In the genomic region with DNA sequence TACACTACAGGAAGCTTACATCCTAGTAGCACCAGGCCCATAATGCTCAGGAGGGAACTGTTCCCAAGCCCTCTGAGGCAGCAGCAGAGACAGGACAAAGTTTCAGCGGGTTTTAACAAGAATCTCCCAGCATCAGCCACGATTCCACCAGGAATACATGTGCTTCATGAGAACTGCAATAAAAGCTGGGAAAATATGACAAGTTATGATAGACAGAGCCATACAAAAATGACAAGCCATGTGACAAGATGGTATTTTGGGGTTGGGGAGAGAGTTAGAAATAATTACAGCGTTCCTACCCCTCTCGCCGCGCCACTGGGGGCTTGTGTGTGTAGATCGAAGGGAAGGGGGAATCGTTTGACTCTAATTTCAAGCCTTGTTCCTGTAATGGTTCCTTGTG, we compare ENCODE assay signal across 28 cellular contexts.
"Had no signal": no experiment of that assay in that cellular context is flagged by ENCODE, and none has a peak within 500 bp of the region (broad histone marks: within the 10 kb centered on the region; RNA-seq: fewer than 3 reads in every experiment).

No MANE protein-coding gene starts in this region.

- H3K36me3 ChIP-seq: stomach, suprapubic skin, thoracic aorta, thyroid gland, tibial artery, tibial nerve, transverse colon, upper lobe of left lung, upper lobe of right lung, uterus, vagina had no signal

- H3K4me1 ChIP-seq: stomach, suprapubic skin, testis, thyroid gland, tibial artery, tibial nerve, transverse colon, upper lobe of left lung, upper lobe of right lung, uterus, vagina had no signal

- H3K4me3 Mint-ChIP-seq: stimulated activated effector memory CD8-positive, alpha-beta T cell treated with anti-CD3 and anti-CD28 coated beads, Interleukin-12 subunit alpha, Interleukin-12 subunit beta, amount 100 ng/mL, for 72 hours; stimulated activated memory B cell treated with anti-CD40 and anti-IgM and Interleukin-4, amounts not matched to agents 10 μg/mL and 1 μg/mL and 100 μg/mL, for 72 hours; stimulated activated naive B cell treated with anti-CD40 and anti-IgM and Interleukin-4, amounts not matched to agents 10 μg/mL and 1 μg/mL and 100 μg/mL, for 72 hours; stimulated activated naive CD8-positive, alpha-beta T cell treated with anti-CD3 and anti-CD28 coated beads, Interleukin-15, amount 100 ng/mL, for 72 hours; stimulated activated naive CD8-positive, alpha-beta T cell treated with anti-CD3 and anti-CD28 coated beads, Interleukin-15, Interleukin-2, amounts not matched to agents 100 ng/mL and 50 ng/mL, for 24 hours; type B pancreatic cell had no signal

- H3K4me1 Mint-ChIP-seq: stimulated activated effector memory CD8-positive, alpha-beta T cell treated with anti-CD3 and anti-CD28 coated beads, Interleukin-12 subunit alpha, Interleukin-12 subunit beta, amount 100 ng/mL, for 72 hours; stimulated activated memory B cell treated with anti-CD40 and anti-IgM and Interleukin-4, amounts not matched to agents 10 μg/mL and 1 μg/mL and 100 μg/mL, for 72 hours; stimulated activated naive B cell treated with anti-CD40 and anti-IgM and Interleukin-4, amounts not matched to agents 10 μg/mL and 1 μg/mL and 100 μg/mL, for 72 hours; stimulated activated naive CD8-positive, alpha-beta T cell treated with anti-CD3 and anti-CD28 coated beads, Interleukin-15, amount 100 ng/mL, for 72 hours had no signal

- H3K27ac ChIP-seq: stomach, suprapubic skin, testis, thoracic aorta, thyroid gland, tibial artery, tibial nerve, transverse colon, upper lobe of left lung, upper lobe of right lung, uterus, vagina had no signal

- ATAC-seq: stimulated activated effector memory CD8-positive, alpha-beta T cell treated with anti-CD3 and anti-CD28 coated beads, Interleukin-12 subunit alpha, Interleukin-12 subunit beta, amount 100 ng/mL, for 72 hours; stimulated activated memory B cell treated with anti-CD40 and anti-IgM and Interleukin-4, amounts not matched to agents 10 μg/mL and 1 μg/mL and 100 μg/mL, for 72 hours; stimulated activated naive B cell treated with anti-CD40 and anti-IgM and Interleukin-4, amounts not matched to agents 10 μg/mL and 1 μg/mL and 100 μg/mL, for 72 hours; stimulated activated naive CD8-positive, alpha-beta T cell treated with anti-CD3 and anti-CD28 coated beads, Interleukin-15, amount 100 ng/mL, for 72 hours; stimulated activated naive CD8-positive, alpha-beta T cell treated with anti-CD3 and anti-CD28 coated beads, Interleukin-15, Interleukin-2, amounts not matched to agents 100 U/mL and 50 U/mL, for 24 hours; upper lobe of right lung had no signal

- H3K36me3 Mint-ChIP-seq: stimulated activated effector memory CD8-positive, alpha-beta T cell treated with anti-CD3 and anti-CD28 coated beads, Interleukin-12 subunit alpha, Interleukin-12 subunit beta, amount 100 ng/mL, for 72 hours; stimulated activated memory B cell treated with anti-CD40 and anti-IgM and Interleukin-4, amounts not matched to agents 10 μg/mL and 1 μg/mL and 100 μg/mL, for 72 hours; type B pancreatic cell had no signal

- DNase-seq: stimulated activated CD4-positive, alpha-beta T cell treated with anti-CD3 and anti-CD28 coated beads, Interleukin-2, amount 100 ng/mL, for 48 hours; stimulated activated CD4-positive, alpha-beta T cell treated with anti-CD3 and anti-CD28 coated beads, Interleukin-4, amount 100 ng/mL, for 1 hour; stimulated activated CD4-positive, alpha-beta T cell treated with anti-CD3 and anti-CD28 coated beads, Interleukin-4, amount 100 ng/mL, for 24 hours; stimulated activated CD4-positive, alpha-beta T cell treated with anti-CD3 and anti-CD28 coated beads, Interleukin-4, amount 100 ng/mL, for 4 hours; stimulated activated CD8-positive, alpha-beta memory T cell treated with anti-CD3 and anti-CD28 coated beads, Interleukin-4, amount 100 ng/mL, for 48 hours; stimulated activated naive B cell treated with anti-CD40 and anti-IgM and Interleukin-4, amounts not matched to agents 10 μg/mL and 1 μg/mL and 100 μg/mL, for 72 hours; stimulated activated naive CD4-positive, alpha-beta T cell; stimulated activated naive CD4-positive, alpha-beta T cell treated with Interleukin-2 at 50 U/mL for 16 hours; stimulated activated naive CD8-positive, alpha-beta T cell treated with anti-CD3 and anti-CD28 coated beads, Interleukin-15, amount 100 ng/mL, for 72 hours; stimulated activated naive CD8-positive, alpha-beta T cell treated with anti-CD3 and anti-CD28 coated beads, Interleukin-15, Interleukin-2, amounts not matched to agents 100 U/mL and 50 U/mL, for 24 hours; stomach; substantia nigra; testis; thyroid gland; tibial artery; transverse colon; trophoblast cell; upper lobe of left lung; upper lobe of right lung; uterus had no signal

- H3K9me3 ChIP-seq: testis, thoracic aorta, thyroid gland, upper lobe of right lung, uterus, vagina had no signal

- H3K27ac Mint-ChIP-seq: stimulated activated effector memory CD8-positive, alpha-beta T cell treated with anti-CD3 and anti-CD28 coated beads, Interleukin-12 subunit alpha, Interleukin-12 subunit beta, amount 100 ng/mL, for 72 hours; stimulated activated memory B cell treated with anti-CD40 and anti-IgM and Interleukin-4, amounts not matched to agents 10 μg/mL and 1 μg/mL and 100 μg/mL, for 72 hours; stimulated activated naive B cell treated with anti-CD40 and anti-IgM and Interleukin-4, amounts not matched to agents 10 μg/mL and 1 μg/mL and 100 μg/mL, for 72 hours; stimulated activated naive CD8-positive, alpha-beta T cell treated with anti-CD3 and anti-CD28 coated beads, Interleukin-15, amount 100 ng/mL, for 72 hours; stimulated activated naive CD8-positive, alpha-beta T cell treated with anti-CD3 and anti-CD28 coated beads, Interleukin-15, Interleukin-2, amounts not matched to agents 100 ng/mL and 50 ng/mL, for 24 hours; type B pancreatic cell had no signal

- H3K27me3 ChIP-seq: stomach, suprapubic skin, testis, thyroid gland, tibial nerve, transverse colon, upper lobe of left lung, upper lobe of right lung, uterus, vagina had no signal

- H3K9me3 Mint-ChIP-seq: stimulated activated naive CD8-positive, alpha-beta T cell treated with anti-CD3 and anti-CD28 coated beads, Interleukin-15, Interleukin-2, amounts not matched to agents 100 ng/mL and 50 ng/mL, for 24 hours had no signal

- H3K4me3 ChIP-seq: stomach, suprapubic skin, testis, thoracic aorta, thyroid gland, tibial artery, tibial nerve, transverse colon, upper lobe of left lung, upper lobe of right lung, uterus, vagina had no signal

- H3K27me3 Mint-ChIP-seq: stimulated activated memory B cell treated with anti-CD40 and anti-IgM and Interleukin-4, amounts not matched to agents 10 μg/mL and 1 μg/mL and 100 μg/mL, for 72 hours; stimulated activated naive CD8-positive, alpha-beta T cell treated with anti-CD3 and anti-CD28 coated beads, Interleukin-15, amount 100 ng/mL, for 72 hours had no signal
